In genomic region chr20:53939554-53940355, GRCh38 we compare ENCODE assay signal across 1 cellular context.
TF ChIP-seq lines count a peak whose summit lies in the region.

No MANE protein-coding gene starts in this region.

TF ChIP-seq in HepG2, 621 proteins besides CTCF, POLR2A, EP300 and RAD21 (continued from another document and continues in another):
- peak; percentile 58; the same call in 1 of the 2 replicates for TF ChIP-seq MEF2D (CRISPR knock-in tag; IDR thresholded peaks at IDR 0.05)
- TF ChIP-seq CBX5 (CRISPR knock-in tag; IDR thresholded peaks at IDR 0.05; ENCODE audit: borderline replicate concordance): peak; percentile 52; the same call in 1 of the 2 replicates
- TF ChIP-seq TAF1 (CRISPR knock-in tag; IDR thresholded peaks at IDR 0.05): no peak
- TF ChIP-seq HNRNPL (IDR thresholded peaks at IDR 0.05; ENCODE audit: low read depth, low read length): no peak
- peak; percentile 66; the same call in 1 of the 2 replicates for TF ChIP-seq ZNF510 (CRISPR knock-in tag; IDR thresholded peaks at IDR 0.05; ENCODE audit: low read depth)
- no peak for TF ChIP-seq CAMTA2 (CRISPR knock-in tag; IDR thresholded peaks at IDR 0.05; ENCODE audit: borderline replicate concordance)
- no peak for TF ChIP-seq BRD4 (CRISPR knock-in tag; IDR thresholded peaks at IDR 0.05)
- TF ChIP-seq ZNF639 (CRISPR knock-in tag; conservative IDR thresholded peaks at IDR 0.05): no peak
- TF ChIP-seq TBP (CRISPR knock-in tag; IDR thresholded peaks at IDR 0.05): peak; percentile 63; the same call in 1 of the 2 replicates
- no peak for TF ChIP-seq ZNF883 (CRISPR knock-in tag; IDR thresholded peaks at IDR 0.05; ENCODE audit: not compliant biosample characterization)
- TF ChIP-seq ZNF12 (CRISPR knock-in tag; IDR thresholded peaks at IDR 0.05): peak; percentile 73
- no peak for TF ChIP-seq ZNF678 (CRISPR knock-in tag; IDR thresholded peaks at IDR 0.05)
- peak; percentile 65; the same call in 1 of the 2 replicates for TF ChIP-seq ZNF33A (CRISPR knock-in tag; IDR thresholded peaks at IDR 0.05; ENCODE audit: borderline replicate concordance)
- no peak for TF ChIP-seq BCL3 (CRISPR knock-in tag; IDR thresholded peaks at IDR 0.05)
- TF ChIP-seq JARID2 (CRISPR knock-in tag; IDR thresholded peaks at IDR 0.05; ENCODE audit: insufficient replicate concordance): no peak
- TF ChIP-seq ZNF441 (CRISPR knock-in tag; IDR thresholded peaks at IDR 0.05; ENCODE audit: borderline replicate concordance): no peak
- TF ChIP-seq, protein P1, sequence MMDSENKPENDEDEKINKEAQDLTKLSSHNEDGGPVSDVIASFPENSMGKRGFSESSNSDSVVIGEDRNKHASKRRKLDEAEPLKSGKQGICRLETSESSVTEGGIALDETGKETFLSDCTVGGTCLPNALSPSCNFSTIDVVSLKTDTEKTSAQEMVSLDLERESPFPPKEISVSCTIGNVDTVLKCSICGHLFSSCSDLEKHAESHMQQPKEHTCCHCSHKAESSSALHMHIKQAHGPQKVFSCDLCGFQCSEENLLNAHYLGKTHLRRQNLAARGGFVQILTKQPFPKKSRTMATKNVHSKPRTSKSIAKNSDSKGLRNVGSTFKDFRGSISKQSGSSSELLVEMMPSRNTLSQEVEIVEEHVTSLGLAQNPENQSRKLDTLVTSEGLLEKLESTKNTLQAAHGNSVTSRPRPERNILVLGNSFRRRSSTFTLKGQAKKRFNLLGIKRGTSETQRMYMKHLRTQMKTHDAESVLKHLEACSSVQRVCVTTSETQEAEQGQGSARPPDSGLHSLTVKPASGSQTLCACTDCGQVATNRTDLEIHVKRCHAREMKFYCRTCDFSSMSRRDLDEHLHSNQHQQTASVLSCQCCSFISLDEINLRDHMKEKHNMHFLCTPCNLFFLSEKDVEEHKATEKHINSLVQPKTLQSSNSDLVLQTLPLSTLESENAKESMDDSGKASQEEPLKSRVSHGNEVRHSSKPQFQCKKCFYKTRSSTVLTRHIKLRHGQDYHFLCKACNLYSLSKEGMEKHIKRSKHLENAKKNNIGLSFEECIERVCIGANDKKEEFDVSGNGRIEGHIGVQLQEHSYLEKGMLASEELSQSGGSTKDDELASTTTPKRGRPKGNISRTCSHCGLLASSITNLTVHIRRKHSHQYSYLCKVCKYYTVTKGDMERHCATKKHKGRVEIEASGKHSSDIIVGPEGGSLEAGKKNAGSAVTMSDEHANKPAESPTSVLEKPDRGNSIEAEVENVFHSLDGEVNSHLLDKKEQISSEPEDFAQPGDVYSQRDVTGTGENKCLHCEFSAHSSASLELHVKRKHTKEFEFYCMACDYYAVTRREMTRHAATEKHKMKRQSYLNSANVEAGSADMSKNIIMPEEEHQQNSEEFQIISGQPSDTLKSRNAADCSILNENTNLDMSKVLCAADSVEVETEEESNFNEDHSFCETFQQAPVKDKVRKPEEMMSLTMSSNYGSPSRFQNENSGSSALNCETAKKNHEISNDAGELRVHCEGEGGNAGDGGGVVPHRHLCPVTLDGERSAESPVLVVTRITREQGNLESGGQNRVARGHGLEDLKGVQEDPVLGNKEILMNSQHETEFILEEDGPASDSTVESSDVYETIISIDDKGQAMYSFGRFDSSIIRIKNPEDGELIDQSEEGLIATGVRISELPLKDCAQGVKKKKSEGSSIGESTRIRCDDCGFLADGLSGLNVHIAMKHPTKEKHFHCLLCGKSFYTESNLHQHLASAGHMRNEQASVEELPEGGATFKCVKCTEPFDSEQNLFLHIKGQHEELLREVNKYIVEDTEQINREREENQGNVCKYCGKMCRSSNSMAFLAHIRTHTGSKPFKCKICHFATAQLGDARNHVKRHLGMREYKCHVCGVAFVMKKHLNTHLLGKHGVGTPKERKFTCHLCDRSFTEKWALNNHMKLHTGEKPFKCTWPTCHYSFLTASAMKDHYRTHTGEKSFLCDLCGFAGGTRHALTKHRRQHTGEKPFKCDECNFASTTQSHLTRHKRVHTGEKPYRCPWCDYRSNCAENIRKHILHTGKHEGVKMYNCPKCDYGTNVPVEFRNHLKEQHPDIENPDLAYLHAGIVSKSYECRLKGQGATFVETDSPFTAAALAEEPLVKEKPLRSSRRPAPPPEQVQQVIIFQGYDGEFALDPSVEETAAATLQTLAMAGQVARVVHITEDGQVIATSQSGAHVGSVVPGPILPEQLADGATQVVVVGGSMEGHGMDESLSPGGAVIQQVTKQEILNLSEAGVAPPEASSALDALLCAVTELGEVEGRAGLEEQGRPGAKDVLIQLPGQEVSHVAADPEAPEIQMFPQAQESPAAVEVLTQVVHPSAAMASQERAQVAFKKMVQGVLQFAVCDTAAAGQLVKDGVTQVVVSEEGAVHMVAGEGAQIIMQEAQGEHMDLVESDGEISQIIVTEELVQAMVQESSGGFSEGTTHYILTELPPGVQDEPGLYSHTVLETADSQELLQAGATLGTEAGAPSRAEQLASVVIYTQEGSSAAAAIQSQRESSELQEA (CRISPR knock-in tag; IDR thresholded peaks at IDR 0.05; ENCODE audit: not compliant biosample characterization): no peak
- TF ChIP-seq ZNF296 (CRISPR knock-in tag; conservative IDR thresholded peaks at IDR 0.05): no peak
- no peak for TF ChIP-seq KAT2B (IDR thresholded peaks at IDR 0.05; ENCODE audit: borderline replicate concordance, low read depth, low read length)
- no peak for TF ChIP-seq MYC (CRISPR knock-in tag; IDR thresholded peaks at IDR 0.05; ENCODE audit: borderline replicate concordance)
- peak; percentile 58 for TF ChIP-seq ZNF770 (CRISPR knock-in tag; IDR thresholded peaks at IDR 0.05)
- no peak for TF ChIP-seq NBN (conservative IDR thresholded peaks at IDR 0.05)
- TF ChIP-seq TRIM24 (CRISPR knock-in tag; IDR thresholded peaks at IDR 0.05): no peak
- no peak for TF ChIP-seq ZNF496 (CRISPR knock-in tag; IDR thresholded peaks at IDR 0.05; ENCODE audit: insufficient replicate concordance)
- no peak for TF ChIP-seq ZSCAN30 (CRISPR knock-in tag; IDR thresholded peaks at IDR 0.05)
- 0 out of 2 replicates have a peak, but pooled peaks have one; percentile 45 for TF ChIP-seq ZNF646 (CRISPR knock-in tag; IDR thresholded peaks at IDR 0.05)
- TF ChIP-seq ZNF512B (CRISPR knock-in tag; IDR thresholded peaks at IDR 0.05; ENCODE audit: borderline replicate concordance): no peak
- no peak for TF ChIP-seq NR3C1 (CRISPR knock-in tag; IDR thresholded peaks at IDR 0.05)
- TF ChIP-seq, protein P2, sequence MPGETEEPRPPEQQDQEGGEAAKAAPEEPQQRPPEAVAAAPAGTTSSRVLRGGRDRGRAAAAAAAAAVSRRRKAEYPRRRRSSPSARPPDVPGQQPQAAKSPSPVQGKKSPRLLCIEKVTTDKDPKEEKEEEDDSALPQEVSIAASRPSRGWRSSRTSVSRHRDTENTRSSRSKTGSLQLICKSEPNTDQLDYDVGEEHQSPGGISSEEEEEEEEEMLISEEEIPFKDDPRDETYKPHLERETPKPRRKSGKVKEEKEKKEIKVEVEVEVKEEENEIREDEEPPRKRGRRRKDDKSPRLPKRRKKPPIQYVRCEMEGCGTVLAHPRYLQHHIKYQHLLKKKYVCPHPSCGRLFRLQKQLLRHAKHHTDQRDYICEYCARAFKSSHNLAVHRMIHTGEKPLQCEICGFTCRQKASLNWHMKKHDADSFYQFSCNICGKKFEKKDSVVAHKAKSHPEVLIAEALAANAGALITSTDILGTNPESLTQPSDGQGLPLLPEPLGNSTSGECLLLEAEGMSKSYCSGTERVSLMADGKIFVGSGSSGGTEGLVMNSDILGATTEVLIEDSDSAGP (CRISPR knock-in tag; IDR thresholded peaks at IDR 0.05; ENCODE audit: borderline replicate concordance): no peak
